1 cellular context compared by ENCODE assay signal in the genomic region with DNA sequence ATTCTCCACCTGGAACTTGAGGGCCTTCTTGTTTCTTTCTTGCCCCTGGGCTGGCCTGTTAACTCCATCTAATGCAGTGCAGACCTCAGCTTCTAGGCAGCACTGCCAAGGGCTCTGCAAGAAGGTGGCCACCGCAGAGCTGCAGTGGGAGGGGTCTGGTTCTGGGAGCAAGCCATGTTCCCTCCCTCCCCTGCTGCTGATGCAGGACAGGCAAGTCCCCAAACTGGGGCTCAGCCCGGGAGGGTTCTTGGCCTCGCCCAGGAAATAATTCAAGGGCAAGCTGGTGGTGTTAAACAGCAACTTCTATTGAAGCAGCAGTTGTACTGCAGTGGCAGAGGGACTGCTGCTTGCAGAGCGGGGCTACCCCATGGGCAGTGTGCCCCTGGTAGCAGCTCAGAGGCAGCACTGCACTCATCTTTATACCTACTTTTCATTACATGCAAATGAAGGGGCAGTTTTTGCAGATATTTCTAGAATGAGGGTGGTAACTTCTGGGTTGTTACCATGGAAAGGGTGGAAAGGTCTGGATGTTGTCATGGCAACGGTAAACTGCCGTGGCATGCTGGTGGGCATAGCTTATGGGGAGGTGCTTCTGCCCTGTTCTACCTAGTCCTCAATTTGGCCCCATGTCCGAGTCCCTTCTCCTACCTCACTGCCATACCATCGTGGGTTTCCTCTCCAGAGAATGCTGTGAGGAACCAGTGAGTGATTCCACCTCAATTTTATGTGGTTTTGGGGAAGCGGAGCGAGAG.
A peak's percentile ranks its signal among the peaks of the same experiment; 100 is the strongest.
TF ChIP-seq lines count a peak whose summit lies in the region.

No MANE protein-coding gene starts in this region.

TF ChIP-seq in K562, 482 proteins besides CTCF, POLR2A, EP300 and RAD21:
- TF ChIP-seq, protein P1, sequence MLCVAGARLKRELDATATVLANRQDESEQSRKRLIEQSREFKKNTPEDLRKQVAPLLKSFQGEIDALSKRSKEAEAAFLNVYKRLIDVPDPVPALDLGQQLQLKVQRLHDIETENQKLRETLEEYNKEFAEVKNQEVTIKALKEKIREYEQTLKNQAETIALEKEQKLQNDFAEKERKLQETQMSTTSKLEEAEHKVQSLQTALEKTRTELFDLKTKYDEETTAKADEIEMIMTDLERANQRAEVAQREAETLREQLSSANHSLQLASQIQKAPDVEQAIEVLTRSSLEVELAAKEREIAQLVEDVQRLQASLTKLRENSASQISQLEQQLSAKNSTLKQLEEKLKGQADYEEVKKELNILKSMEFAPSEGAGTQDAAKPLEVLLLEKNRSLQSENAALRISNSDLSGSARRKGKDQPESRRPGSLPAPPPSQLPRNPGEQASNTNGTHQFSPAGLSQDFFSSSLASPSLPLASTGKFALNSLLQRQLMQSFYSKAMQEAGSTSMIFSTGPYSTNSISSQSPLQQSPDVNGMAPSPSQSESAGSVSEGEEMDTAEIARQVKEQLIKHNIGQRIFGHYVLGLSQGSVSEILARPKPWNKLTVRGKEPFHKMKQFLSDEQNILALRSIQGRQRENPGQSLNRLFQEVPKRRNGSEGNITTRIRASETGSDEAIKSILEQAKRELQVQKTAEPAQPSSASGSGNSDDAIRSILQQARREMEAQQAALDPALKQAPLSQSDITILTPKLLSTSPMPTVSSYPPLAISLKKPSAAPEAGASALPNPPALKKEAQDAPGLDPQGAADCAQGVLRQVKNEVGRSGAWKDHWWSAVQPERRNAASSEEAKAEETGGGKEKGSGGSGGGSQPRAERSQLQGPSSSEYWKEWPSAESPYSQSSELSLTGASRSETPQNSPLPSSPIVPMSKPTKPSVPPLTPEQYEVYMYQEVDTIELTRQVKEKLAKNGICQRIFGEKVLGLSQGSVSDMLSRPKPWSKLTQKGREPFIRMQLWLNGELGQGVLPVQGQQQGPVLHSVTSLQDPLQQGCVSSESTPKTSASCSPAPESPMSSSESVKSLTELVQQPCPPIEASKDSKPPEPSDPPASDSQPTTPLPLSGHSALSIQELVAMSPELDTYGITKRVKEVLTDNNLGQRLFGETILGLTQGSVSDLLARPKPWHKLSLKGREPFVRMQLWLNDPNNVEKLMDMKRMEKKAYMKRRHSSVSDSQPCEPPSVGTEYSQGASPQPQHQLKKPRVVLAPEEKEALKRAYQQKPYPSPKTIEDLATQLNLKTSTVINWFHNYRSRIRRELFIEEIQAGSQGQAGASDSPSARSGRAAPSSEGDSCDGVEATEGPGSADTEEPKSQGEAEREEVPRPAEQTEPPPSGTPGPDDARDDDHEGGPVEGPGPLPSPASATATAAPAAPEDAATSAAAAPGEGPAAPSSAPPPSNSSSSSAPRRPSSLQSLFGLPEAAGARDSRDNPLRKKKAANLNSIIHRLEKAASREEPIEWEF (CRISPR knock-in tag; IDR thresholded peaks at IDR 0.05): no peak
- peak; percentile 77 for TF ChIP-seq RFX1 (IDR thresholded peaks at IDR 0.05)
